20 cellular contexts compared by ENCODE assay signal in the genomic region with DNA sequence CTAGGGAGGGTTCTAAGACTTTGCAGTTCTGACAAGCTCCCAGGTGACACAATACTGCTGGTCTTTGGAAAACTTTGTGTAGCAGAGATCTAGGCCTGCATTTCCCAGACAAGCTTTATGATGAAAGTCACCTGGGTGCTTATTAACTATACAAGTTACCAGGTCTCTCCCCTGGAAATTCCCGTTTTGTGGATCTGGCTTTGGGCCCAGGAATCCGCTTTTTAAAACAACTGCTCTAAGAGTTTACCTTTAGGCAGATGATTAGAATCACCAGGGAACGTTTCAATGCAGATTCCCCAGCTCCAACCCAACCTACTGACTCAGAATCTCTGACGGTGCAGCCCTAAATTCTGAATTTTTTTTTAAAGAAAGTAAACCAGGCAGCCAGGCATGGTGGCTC. TPM values are rescaled to one million over a fixed set of nuclear protein-coding genes. Genes with fewer than 3 reads are reported as not detected.
DNase-seq lines count a peak whose midpoint lies in the region; ATAC-seq, FAIRE-seq and TF ChIP-seq lines count a peak whose summit lies in the region.
"Had no signal": no experiment of that assay in that cellular context is flagged by ENCODE, and none has a peak within 500 bp of the region (broad histone marks: within the 10 kb centered on the region; RNA-seq: fewer than 3 reads in every experiment).

No MANE protein-coding gene starts in this region.

- peaks cover 0 to 2% of the 10 kb centered on the region in 2 experiments; a peak in 1 of 4 replicates for H3K4me1 ChIP-seq in SK-N-SH (ENCODE audit: control insufficient read depth in 1 of 2, insufficient read depth in 2 of 2, low read depth in 1 of 2, low read length in 1 of 2)
- peaks cover 3% of the 10 kb centered on the region for H3K4me1 ChIP-seq in body of pancreas
- peaks cover 53% of the 10 kb centered on the region for H3K4me1 ChIP-seq in keratinocyte (ENCODE audit: control insufficient read depth, extremely low read depth, insufficient read depth, low read length)
- no peaks in the 10 kb centered on the region for H3K4me1 ChIP-seq in BE2C

- CTCF ChIA-PET in SK-N-SH (lab: Yijun Ruan, JAX), result interaction anchor here (1.1 to 9.5 kb wide), 5 partner anchors 10 to 293 kb away, joined by 3 to 155 read pairs (median 3); no protein-coding TSS in a partner anchor

- H3K9me2 ChIP-seq in SK-N-SH, result no peaks in the 10 kb centered on the region

- TF ChIP-seq POLR2A in body of pancreas (IDR thresholded peaks at IDR 0.05), result no peak

- intact Hi-C loops in body of pancreas (cut with DNase I), result loop anchor here (10.0 kb wide), 1 partner anchor 696 kb away; no protein-coding TSS in a partner anchor

- H3K79me2 ChIP-seq in SK-N-SH (ENCODE audit: insufficient read depth) (no peaks in the 10 kb centered on the region), keratinocyte (ENCODE audit: control insufficient read depth, insufficient read depth, low read length) (no peaks in the 10 kb centered on the region)

- POLR2A ChIA-PET in SK-N-SH (lab: Yijun Ruan, JAX), result no interaction called here

- 13% methylated on average over 4 of the region's 4 CpGs for WGBS in SK-N-SH (ENCODE audit: low lambda C conversion rate)
- WGBS in body of pancreas, 2 donors, result 13 to 29% methylated on average over 4 of the region's 4 CpGs

- no peak overlapping the region for H3K4me3 ChIP-seq in SK-N-SH (ENCODE audit: low read depth in 2 of 2, low read length in 1 of 2)
- no peak overlapping the region for H3K4me3 ChIP-seq in body of pancreas
- H3K4me3 ChIP-seq in keratinocyte (ENCODE audit: control insufficient read depth in 2 of 3, extremely low read depth in 1 of 3, insufficient read depth in 2 of 3, low read depth in 1 of 3, low read length in 3 of 3), result no peak overlapping the region
- H3K4me3 ChIP-seq in skin epidermis, result no peak overlapping the region
- no peak overlapping the region for H3K4me3 ChIP-seq in BE2C (ENCODE audit: low read depth, low read length)

- H2AFZ ChIP-seq in SK-N-SH (ENCODE audit: low read depth), result peak overlapping the region; percentile 22; the same call in 1 of the 2 replicates
- H2AFZ ChIP-seq in keratinocyte (ENCODE audit: control insufficient read depth, low read length), result peak overlapping the region; percentile 94

- TF ChIP-seq CTCF in SK-N-SH (IDR thresholded peaks at IDR 0.05) (no peak), body of pancreas (IDR thresholded peaks at IDR 0.05) (no peak), keratinocyte (optimal IDR thresholded peaks at IDR 0.05 in 1 of 3, IDR thresholded peaks at IDR 0.05 in 1 of 3, conservative IDR thresholded peaks at IDR 0.05 in 1 of 3; ENCODE audit: extremely low read depth in 1 of 3, insufficient read depth in 2 of 3, low read length in 3 of 3) (no peak), GM13976 (IDR thresholded peaks at IDR 0.05; ENCODE audit: borderline replicate concordance, control extremely low read depth, extremely low read depth, insufficient read depth, missing control alignments) (no peak), BE2C (IDR thresholded peaks at IDR 0.05; ENCODE audit: low read depth, low read length) (no peak)

- no peaks in the 10 kb centered on the region for H3K9me1 ChIP-seq in keratinocyte (ENCODE audit: control insufficient read depth, extremely low read depth, insufficient read depth, low read length)

- H3K9ac ChIP-seq in SK-N-SH (no peak overlapping the region), keratinocyte (ENCODE audit: control insufficient read depth, extremely low read depth, insufficient read depth, low read length) (peak overlapping the region; percentile 65)

- no peak for DNase-seq in SK-N-SH
- peak in 2 of 4 donors; percentile 34 to 35 for DNase-seq in body of pancreas
- peak; percentile 55 for DNase-seq in keratinocyte (ENCODE audit: low read depth, low spot score)
- no peak for DNase-seq in GM13976 (ENCODE audit: low spot score)
- DNase-seq in BE2C, result no peak
- DNase-seq: DMS 273 treated with DMSO at 0.1 percent for 48 hours; H9; MV-4-11; NCI-H1417; NCI-H187 treated with DMSO at 0.1 percent for 48 hours; NCI-H345; NCI-H69; NK-92 treated with Interleukin-12 subunit alpha and Interleukin-12 subunit beta, amount 100 ng/mL, for 24 hours; RPMI8226 had no signal

- H3K9me3 ChIP-seq in SK-N-SH (no peaks in the 10 kb centered on the region), body of pancreas (no peaks in the 10 kb centered on the region), keratinocyte (ENCODE audit: control insufficient read depth, low read depth, low read length) (no peaks in the 10 kb centered on the region), BE2C (no peaks in the 10 kb centered on the region)

- H4K20me1 ChIP-seq in SK-N-SH (ENCODE audit: insufficient read depth) (no peaks in the 10 kb centered on the region), keratinocyte (ENCODE audit: control insufficient read depth, extremely low read depth, insufficient read depth, low read length) (no peaks in the 10 kb centered on the region)

- ATAC-seq in SK-N-SH treated with all-trans-retinoic acid at 6 μM for 48 hours (no peak), body of pancreas (peak; percentile 51), HG02870 (IDR thresholded peaks at IDR 0.05; ENCODE audit: unreplicated experiment) (no peak)

- dilution Hi-C loops in keratinocyte (cut with MboI; ENCODE audit: extremely low pct_ligation_motif_present, low sequenced_read_pairs), result loop anchor here (25.0 kb wide), 1 partner anchor 334 kb away; no protein-coding TSS in a partner anchor

- peak; percentile 79 for FAIRE-seq in keratinocyte (lab: Jason Lieb, UNC)
- FAIRE-seq: GM12892 had no signal

- H3K4me2 ChIP-seq in SK-N-SH (no peak overlapping the region), keratinocyte (ENCODE audit: control insufficient read depth, extremely low read depth, insufficient read depth, low read depth, low read length) (peak overlapping the region; percentile 53)

- H3F3A ChIP-seq in SK-N-SH (replicated peaks; ENCODE audit: insufficient read depth), result no peaks in the 10 kb centered on the region

- TF ChIP-seq RAD21 in SK-N-SH (IDR thresholded peaks at IDR 0.05; ENCODE audit: low read length), result no peak

- H3K27ac ChIP-seq in SK-N-SH (ENCODE audit: low read depth in 2 of 2, low read length in 1 of 2), result no peak overlapping the region
- H3K27ac ChIP-seq in body of pancreas, result peak overlapping the region in 2 of 4 donors; percentile 34 to 46
- peak overlapping the region; percentile 87 for H3K27ac ChIP-seq in keratinocyte (ENCODE audit: control insufficient read depth, insufficient read depth, low read length)
- H3K27ac ChIP-seq in skin epidermis, result peak overlapping the region in 16 of 21 experiments; percentile 2 to 81 (median 56)
- H3K27ac ChIP-seq: 22Rv1, C4-2B had no signal

- TF ChIP-seq EP300 in SK-N-SH (IDR thresholded peaks at IDR 0.05; ENCODE audit: borderline replicate concordance in 1 of 2, low read depth in 1 of 2, low read length in 1 of 2), result no peak

- H3K27me3 ChIP-seq in SK-N-SH (ENCODE audit: insufficient read depth) (no peaks in the 10 kb centered on the region), body of pancreas (no peaks in the 10 kb centered on the region), keratinocyte (ENCODE audit: control insufficient read depth, extremely low read depth, insufficient read depth, low read length) (no peaks in the 10 kb centered on the region), BE2C (no peaks in the 10 kb centered on the region)

- in situ Hi-C loops in GM13976 (cut with MboI; ENCODE audit: low sequenced_read_pairs, unreplicated experiment), result loop anchor here (25.0 kb wide), 1 partner anchor 659 kb away; no protein-coding TSS in a partner anchor

- no peaks in the 10 kb centered on the region for H3K36me3 ChIP-seq in SK-N-SH (replicated peaks in 1 of 2; ENCODE audit: control insufficient read depth in 1 of 2, insufficient read depth in 2 of 2, low read length in 1 of 2)
- no peaks in the 10 kb centered on the region for H3K36me3 ChIP-seq in body of pancreas (replicated peaks in 1 of 2; ENCODE audit: insufficient read depth in 1 of 2, low read depth in 2 of 2)
- no peaks in the 10 kb centered on the region for H3K36me3 ChIP-seq in keratinocyte (ENCODE audit: control insufficient read depth in 2 of 2, extremely low read depth in 1 of 2, insufficient read depth in 2 of 2, low read length in 2 of 2)
- no peaks in the 10 kb centered on the region for H3K36me3 ChIP-seq in BE2C

TF ChIP-seq in SK-N-SH, 30 proteins besides CTCF, POLR2A, EP300 and RAD21 (continues in another document):
- no peak for TF ChIP-seq TCF12 (IDR thresholded peaks at IDR 0.05)
- TF ChIP-seq, protein P1, sequence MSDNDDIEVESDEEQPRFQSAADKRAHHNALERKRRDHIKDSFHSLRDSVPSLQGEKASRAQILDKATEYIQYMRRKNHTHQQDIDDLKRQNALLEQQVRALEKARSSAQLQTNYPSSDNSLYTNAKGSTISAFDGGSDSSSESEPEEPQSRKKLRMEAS (IDR thresholded peaks at IDR 0.05; ENCODE audit: low read depth), result no peak

TF ChIP-seq in SK-N-SH treated with all-trans-retinoic acid at 6 μM for 48 hours, 23 proteins besides CTCF, POLR2A, EP300 and RAD21 (continues in another document):
- TF ChIP-seq GLIS3 (CRISPR knock-in tag; IDR thresholded peaks at IDR 0.05) (no peak), ISL1 (CRISPR knock-in tag; IDR thresholded peaks at IDR 0.05) (no peak), BACH2 (CRISPR knock-in tag; IDR thresholded peaks at IDR 0.05; ENCODE audit: borderline replicate concordance) (no peak)

RNA-seq across cellular contexts. Expression of a gene that starts 36.3 kb away (rescaled TPM):
- polyA plus RNA-seq in SK-N-SH (2012; rRNA removed) (2.7 and 3.4 TPM in 2 replicates), keratinocyte (0.67 to 0.83 TPM (median 0.76 TPM) in 3 replicates)
- polyA plus RNA-seq in SK-N-SH (2012; cell fraction: cytosol; rRNA removed), result 1.3 and 1.4 TPM in 2 replicates
- polyA plus RNA-seq in SK-N-SH (2012; cell fraction: nucleus; rRNA removed), result 15.5 and 27.6 TPM in 2 replicates
- 1 to 10 TPM; 1.6 to 4.0 TPM for total RNA-seq in body of pancreas
- polyA plus RNA-seq in keratinocyte (2011; ENCODE audit: low read depth), result 2.8 TPM
- polyA plus RNA-seq in keratinocyte (2011; cell fraction: cytosol; rRNA removed), result 0.21 and 0.43 TPM in 2 replicates
- 4.9 and 5.4 TPM in 2 replicates for polyA plus RNA-seq in keratinocyte (2011; cell fraction: nucleus; rRNA removed)
- 0.90 and 1.1 TPM in 2 replicates for polyA plus RNA-seq in keratinocyte (2012; ENCODE audit: low replicate concordance)
- polyA minus RNA-seq in keratinocyte, result 0.82 to 4.2 TPM in 2 of 3 replicates, not detected in the other
- not detected for polyA minus RNA-seq in keratinocyte (2011; cell fraction: cytosol; rRNA and poly(A)+ RNA removed)
- polyA minus RNA-seq in keratinocyte (2011; cell fraction: nucleus; rRNA and poly(A)+ RNA removed), result 0.32 and 0.85 TPM in 2 replicates
- not detected for polyA plus RNA-seq in BE2C (2012; ENCODE audit: insufficient read depth, insufficient read length, low read depth)

Comparison
In these comparisons a context has a peak if more than half of its experiments do, and no peak if none do; other contexts are left out.
1. H3K27ac ChIP-seq: peak in keratinocyte (single experiment) and skin epidermis (16 of 21); none in SK-N-SH (0 of 2).